8 cellular contexts compared by ENCODE assay signal in the genomic region with DNA sequence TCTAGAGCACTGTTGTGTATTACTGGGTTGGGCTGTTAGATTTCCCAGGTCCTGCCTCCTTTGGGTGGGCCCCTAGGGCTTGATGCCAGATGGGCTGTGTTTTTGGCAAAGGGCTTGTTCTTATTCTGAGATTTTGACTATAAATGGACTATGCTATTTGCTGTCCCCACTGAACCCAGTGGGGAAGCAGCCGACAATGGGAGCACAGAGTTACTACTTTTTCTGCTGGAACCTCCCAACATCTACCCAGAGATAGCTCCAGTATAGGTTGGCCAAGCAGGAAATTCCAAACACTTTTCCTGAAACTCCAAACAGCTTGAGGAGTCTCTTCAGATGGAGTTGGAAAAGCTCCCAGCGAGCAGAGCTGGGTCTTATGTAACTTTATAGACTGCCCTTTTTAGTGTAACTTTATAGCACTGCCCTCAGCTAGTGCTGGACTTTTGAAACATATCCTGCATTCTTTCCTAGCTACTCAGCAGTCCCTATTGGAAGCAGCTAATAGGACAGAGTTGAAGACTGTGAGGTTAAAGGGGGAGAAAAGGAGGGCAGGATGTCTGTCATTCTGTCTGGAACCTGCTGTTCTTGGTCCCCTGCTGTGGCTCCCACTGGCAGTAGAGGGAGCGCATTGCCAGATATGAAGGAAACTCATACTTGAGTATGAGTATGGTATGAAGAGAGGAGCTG. TPM values are rescaled to one million over a fixed set of nuclear protein-coding genes. Genes with fewer than 3 reads are reported as not detected.
A peak's percentile ranks its signal among the peaks of the same experiment; 100 is the strongest.
DNase-seq lines count a peak whose midpoint lies in the region; ATAC-seq and FAIRE-seq lines count a peak whose summit lies in the region.

No MANE protein-coding gene starts in this region.

- ATAC-seq in HG03378 (IDR thresholded peaks at IDR 0.05; ENCODE audit: unreplicated experiment) = no peak

- FAIRE-seq in endometrium (lab: Jason Lieb, UNC) = peak; percentile 96

- peak; percentile 92 for DNase-seq in NCI-H226
- DNase-seq in medulla oblongata (ENCODE audit: extremely low spot score) = peak; percentile 44
- DNase-seq in ureter (ENCODE audit: low spot score) = peak; percentile 80
- DNase-seq in SK-N-DZ (ENCODE audit: low spot score) = no peak
- DNase-seq in DMS79 (lab: John Stamatoyannopoulos, UW) = no peak
- DNase-seq in NCI-H187 (lab: John Stamatoyannopoulos, UW) = no peak

RNA-seq across cellular contexts. Expression of a gene that starts 21.0 kb away (rescaled TPM):
- 29.8 TPM for total RNA-seq in ureter
- polyA plus RNA-seq in SK-N-DZ (2014; cell fraction: cytosol; rRNA removed) = 15.6 and 17.7 TPM in 2 replicates
- 25.0 and 26.4 TPM in 2 replicates for polyA plus RNA-seq in SK-N-DZ (2014; cell fraction: nucleus; rRNA removed)

Comparison
In these comparisons a context has a peak if more than half of its experiments do, and no peak if none do; other contexts are left out.
1. DNase-seq: peak in NCI-H226 (single experiment), medulla oblongata (single experiment) and ureter (single experiment); none in SK-N-DZ (single experiment), DMS79 (single experiment) and NCI-H187 (0 of 2).